In genomic region chr14:41785696-41786095, GRCh38 we compare ENCODE assay signal across 16 cellular contexts.
DNase-seq lines count a peak whose midpoint lies in the region; TF ChIP-seq lines count a peak whose summit lies in the region.
"Had no signal": no experiment of that assay in that cellular context is flagged by ENCODE, and none has a peak within 500 bp of the region (broad histone marks: within the 10 kb centered on the region; RNA-seq: fewer than 3 reads in every experiment).

No MANE protein-coding gene starts in this region.

- no peaks in the 10 kb centered on the region for H3K9me3 ChIP-seq in NT2/D1 (ENCODE audit: insufficient read depth, low read length)
- H3K9me3 ChIP-seq: thyroid gland had no signal

- no peak for TF ChIP-seq CTCF in CD14-positive monocyte (IDR thresholded peaks at IDR 0.05)

- peaks cover 0 to 1% (median 0%) of the 10 kb centered on the region in 7 donors for H3K9me3 Mint-ChIP-seq in CD14-positive monocyte
- H3K9me3 Mint-ChIP-seq: CD8-positive, alpha-beta T cell had no signal

- H3K4me1 ChIP-seq in NT2/D1 (ENCODE audit: insufficient read depth, insufficient read length), result peaks cover 2% of the 10 kb centered on the region
- H3K4me1 ChIP-seq: parathyroid adenoma, thyroid gland had no signal

- H3K4me1 Mint-ChIP-seq in CD14-positive monocyte, result no peaks in the 10 kb centered on the region

- intact Hi-C loops in CD14-positive monocyte (cut with micrococcal nuclease), result no loop called here

- H3K27ac Mint-ChIP-seq in CD14-positive monocyte, result no peak overlapping the region
- H3K27ac Mint-ChIP-seq: activated CD8-positive, alpha-beta T cell treated with anti-CD3 and anti-CD28 coated beads, Interleukin-2, amount 10 ng/mL, durations not matched to agents 7 days and 5 days; CD8-positive, alpha-beta T cell had no signal

- H3K4me3 Mint-ChIP-seq in CD14-positive monocyte, result no peak overlapping the region
- H3K4me3 Mint-ChIP-seq: activated CD8-positive, alpha-beta T cell treated with anti-CD3 and anti-CD28 coated beads, Interleukin-2, amount 10 ng/mL, durations not matched to agents 7 days and 5 days; CD8-positive, alpha-beta T cell had no signal

- H3K36me3 Mint-ChIP-seq in CD14-positive monocyte, result no peaks in the 10 kb centered on the region
- H3K36me3 Mint-ChIP-seq: CD8-positive, alpha-beta T cell had no signal

- H3K4me3 ChIP-seq in H7 (ENCODE audit: insufficient read depth, low read depth, low read length), result no peak overlapping the region
- no peak overlapping the region for H3K4me3 ChIP-seq in NT2/D1 (ENCODE audit: insufficient read length, low read depth)
- H3K4me3 ChIP-seq: PC-9, thyroid gland had no signal

- H3K9ac ChIP-seq in NT2/D1 (ENCODE audit: insufficient read length, low read depth), result no peak overlapping the region
- H3K9ac ChIP-seq: parathyroid adenoma had no signal

- H3K27me3 ChIP-seq in H7 (ENCODE audit: control insufficient read depth, insufficient read depth, low read length) (no peaks in the 10 kb centered on the region), NT2/D1 (ENCODE audit: insufficient read depth, insufficient read length) (no peaks in the 10 kb centered on the region)
- H3K27me3 ChIP-seq: thyroid gland had no signal

- H3K27me3 Mint-ChIP-seq in CD14-positive monocyte (ENCODE audit: low read depth in 3 of 3), result no peaks in the 10 kb centered on the region

- DNase-seq in H7 (peak; percentile 3), NCI-H1417 treated with DMSO at 0.1 percent for 48 hours (lab: John Stamatoyannopoulos, UW) (peak; percentile 46), NT2/D1 (ENCODE audit: low read depth, low spot score) (peak; percentile 1), iPS DF 19.7 (ENCODE audit: low read depth, low spot score) (peak; percentile 23), CD14-positive monocyte (ENCODE audit: low spot score) (no peak), SIG-M5 treated with dmso at 0.1 percent for 504 hours (lab: John Stamatoyannopoulos, UW; ENCODE audit: unreplicated experiment) (no peak)
- DNase-seq in activated CD4-positive, CD25-positive, alpha-beta regulatory T cell treated with anti-CD3 and anti-CD28 coated beads, Interleukin-2, amount 50 U/mL, for 72 hours, result no peak
- DNase-seq: activated CD8-positive, alpha-beta T cell treated with anti-CD3 and anti-CD28 coated beads, Interleukin-2, amount 10 ng/mL, durations not matched to agents 7 days and 5 days; activated naive CD4-positive, alpha-beta T cell; CD8-positive, alpha-beta T cell; effector memory CD4-positive, alpha-beta T cell; foreskin fibroblast; PC-9; T1000; thyroid gland had no signal

- no peaks in the 10 kb centered on the region for H3K36me3 ChIP-seq in H7 (replicated peaks; ENCODE audit: control insufficient read depth, insufficient read depth, low read length)
- H3K36me3 ChIP-seq in NT2/D1 (ENCODE audit: insufficient read depth, insufficient read length, low read length), result no peaks in the 10 kb centered on the region
- H3K36me3 ChIP-seq: thyroid gland had no signal

Comparison
In these comparisons a context has a peak if more than half of its experiments do, and no peak if none do; other contexts are left out.
1. DNase-seq: peak in H7 (single experiment), NCI-H1417 treated with DMSO at 0.1 percent for 48 hours (single experiment), NT2/D1 (single experiment) and iPS DF 19.7 (single experiment); none in CD14-positive monocyte (single experiment), SIG-M5 treated with dmso at 0.1 percent for 504 hours (single experiment) and activated CD4-positive, CD25-positive, alpha-beta regulatory T cell treated with anti-CD3 and anti-CD28 coated beads, Interleukin-2, amount 50 U/mL, for 72 hours (single experiment).